ENCODE assay signal across 14 cellular contexts in genomic region chr6:53325785-53326184, GRCh38. TPM values are rescaled to one million over a fixed set of nuclear protein-coding genes. Genes with fewer than 3 reads are reported as not detected.
A peak's percentile ranks its signal among the peaks of the same experiment; 100 is the strongest.
DNase-seq lines count a peak whose midpoint lies in the region; ATAC-seq and TF ChIP-seq lines count a peak whose summit lies in the region.
"Had no signal": no experiment of that assay in that cellular context is flagged by ENCODE, and none has a peak within 500 bp of the region (broad histone marks: within the 10 kb centered on the region; RNA-seq: fewer than 3 reads in every experiment).

No MANE protein-coding gene starts in this region.

- no peaks in the 10 kb centered on the region for H3K27me3 Mint-ChIP-seq in Calu3 (ENCODE audit: unreplicated experiment)
- H3K27me3 Mint-ChIP-seq: activated naive CD8-positive, alpha-beta T cell treated with anti-CD3 and anti-CD28 coated beads for 36 hours had no signal

- no peak overlapping the region for H3K4me3 Mint-ChIP-seq in Calu3 (ENCODE audit: low read depth, unreplicated experiment)
- H3K4me3 Mint-ChIP-seq: activated naive CD8-positive, alpha-beta T cell treated with anti-CD3 and anti-CD28 coated beads for 36 hours had no signal

- H3K27me3 ChIP-seq in brain microvascular endothelial cell (replicated peaks) = no peaks in the 10 kb centered on the region
- no peaks in the 10 kb centered on the region for H3K27me3 ChIP-seq in muscle layer of colon (ENCODE audit: control insufficient read depth in 1 of 2, insufficient read depth in 2 of 2, low read length in 2 of 2)

- CTCF ChIA-PET in Calu3 (lab: Charles Lee) = no interaction called here

- peaks cover 32% of the 10 kb centered on the region for H3K4me1 Mint-ChIP-seq in Calu3 (ENCODE audit: low read depth, unreplicated experiment)

- peak overlapping the region; percentile 80 for H3K27ac ChIP-seq in brain microvascular endothelial cell
- H3K27ac ChIP-seq in muscle layer of colon (ENCODE audit: low read depth, low read length) = peak overlapping the region; percentile 68

- no peaks in the 10 kb centered on the region for H3K9me3 Mint-ChIP-seq in Calu3 (ENCODE audit: low read depth, unreplicated experiment)
- H3K9me3 Mint-ChIP-seq: activated naive CD8-positive, alpha-beta T cell treated with anti-CD3 and anti-CD28 coated beads for 36 hours had no signal

- ATAC-seq in Right ventricle myocardium inferior = peak; percentile 32
- no peak for ATAC-seq in HG02852 (IDR thresholded peaks at IDR 0.05; ENCODE audit: unreplicated experiment)
- no peak for ATAC-seq in GM18520 (IDR thresholded peaks at IDR 0.05; ENCODE audit: unreplicated experiment)

- TF ChIP-seq CTCF in brain microvascular endothelial cell (IDR thresholded peaks at IDR 0.05; ENCODE audit: low read depth, low read length, missing control alignments) (no peak), Calu3 (IDR thresholded peaks at IDR 0.05; ENCODE audit: unreplicated experiment) (no peak)

- in situ Hi-C loops in brain microvascular endothelial cell (cut with HindIII; ENCODE audit: low pct_ligation_motif_present, low sequenced_read_pairs) = no loop called here

- H3K36me3 Mint-ChIP-seq in Calu3 (ENCODE audit: insufficient read depth, unreplicated experiment) = peaks cover 4% of the 10 kb centered on the region

- intact Hi-C loops in Right ventricle myocardium inferior (cut with DNase I) = no loop called here
- intact Hi-C loops in cardiac septum (cut with DNase I) = no loop called here
- intact Hi-C loops in Calu3 (cut with micrococcal nuclease; ENCODE audit: unreplicated experiment) = loop anchor here (2.0 kb wide), 1 partner anchor 19 kb away; no protein-coding TSS in a partner anchor

- H3K27ac Mint-ChIP-seq in Calu3 (ENCODE audit: unreplicated experiment) = no peak overlapping the region
- H3K27ac Mint-ChIP-seq: activated naive CD8-positive, alpha-beta T cell treated with anti-CD3 and anti-CD28 coated beads for 36 hours had no signal

- H3K36me3 ChIP-seq in brain microvascular endothelial cell (replicated peaks) (no peaks in the 10 kb centered on the region), muscle layer of colon (ENCODE audit: insufficient read depth, low read length) (no peaks in the 10 kb centered on the region)

- H3K4me1 ChIP-seq in muscle layer of colon (ENCODE audit: insufficient read depth, low read length) = peaks cover 49% of the 10 kb centered on the region

- H3K9me3 ChIP-seq in muscle layer of colon (ENCODE audit: low read length) = no peaks in the 10 kb centered on the region

- H3K4me3 ChIP-seq in brain microvascular endothelial cell (ENCODE audit: low read depth, low read length) = no peak overlapping the region
- no peak overlapping the region for H3K4me3 ChIP-seq in muscle layer of colon (ENCODE audit: low read depth in 1 of 2, low read length in 2 of 2)

- BruUV-seq in Calu3 (replicated peaks; lab: Mats Ljungman, UMichigan) = no TSS peak

- DNase-seq in Right ventricle myocardium inferior (ENCODE audit: missing footprints) (no peak), cardiac septum (ENCODE audit: low spot score) (no peak), brain microvascular endothelial cell (no peak), Calu3 (no peak), DMS153 (lab: John Stamatoyannopoulos, UW) (no peak)
- DNase-seq: activated CD4-positive, CD25-positive, alpha-beta regulatory T cell treated with anti-CD3 and anti-CD28 coated beads, Interleukin-2, amount 50 U/mL, for 72 hours; activated naive CD8-positive, alpha-beta T cell treated with anti-CD3 and anti-CD28 coated beads for 36 hours; effector CD8-positive, alpha-beta T cell; hypothalamus; midbrain; NCI-H345 had no signal

- no peak overlapping the region for H3K9ac ChIP-seq in muscle layer of colon (ENCODE audit: low read length)

RNA-seq across cellular contexts. Expression of gene ELOVL5, which starts 23.0 kb away (rescaled TPM):
- total RNA-seq in Right ventricle myocardium inferior (28.0 TPM), cardiac septum (37.6 TPM), Calu3 (2022) (95.7 and 114 TPM in 2 replicates)
